ENCODE assay signal across 10 cellular contexts in genomic region chr4:8215001-8215427, GRCh38. TPM values are rescaled to one million over a fixed set of nuclear protein-coding genes. Genes with fewer than 3 reads are reported as not detected.
A peak's percentile ranks its signal among the peaks of the same experiment; 100 is the strongest.
DNase-seq lines count a peak whose midpoint lies in the region; ATAC-seq lines count a peak whose summit lies in the region.
"Had no signal": no experiment of that assay in that cellular context is flagged by ENCODE, and none has a peak within 500 bp of the region (broad histone marks: within the 10 kb centered on the region; RNA-seq: fewer than 3 reads in every experiment).

No MANE protein-coding gene starts in this region.

- H3K27me3 Mint-ChIP-seq in central memory CD8-positive, alpha-beta T cell, result no peaks in the 10 kb centered on the region
- H3K27me3 Mint-ChIP-seq: activated CD4-positive, alpha-beta memory T cell treated with anti-CD3 and anti-CD28 coated beads, Interleukin-2, amount 10 ng/mL, durations not matched to agents 7 days and 5 days had no signal

- ATAC-seq in central memory CD8-positive, alpha-beta T cell (replicated peaks; ENCODE audit: extremely low read depth, poor library complexity, severe bottlenecking), result no peak
- ATAC-seq in HG02852 (IDR thresholded peaks at IDR 0.05; ENCODE audit: unreplicated experiment) (no peak), HG03039 (IDR thresholded peaks at IDR 0.05; ENCODE audit: unreplicated experiment) (no peak)

- H3K36me3 Mint-ChIP-seq in central memory CD8-positive, alpha-beta T cell (ENCODE audit: insufficient read depth), result peaks cover 29% of the 10 kb centered on the region

- H3K4me3 Mint-ChIP-seq in central memory CD8-positive, alpha-beta T cell, result no peak overlapping the region
- H3K4me3 Mint-ChIP-seq: activated CD4-positive, alpha-beta memory T cell treated with anti-CD3 and anti-CD28 coated beads, Interleukin-2, amount 10 ng/mL, durations not matched to agents 7 days and 5 days had no signal

- DNase-seq in DMS79 (lab: John Stamatoyannopoulos, UW) (peak; percentile 15), NCI-H187 treated with DMSO at 0.1 percent for 48 hours (lab: John Stamatoyannopoulos, UW) (peak; percentile 50), myocyte (ENCODE audit: low read depth) (peak; percentile 47), medulla oblongata (ENCODE audit: extremely low spot score) (no peak)
- no peak for DNase-seq in central memory CD8-positive, alpha-beta T cell (ENCODE audit: low spot score in 2 of 2)
- DNase-seq in stimulated activated CD4-positive, alpha-beta T cell treated with anti-CD3 and anti-CD28 coated beads, Interleukin-4, amount 100 ng/mL, for 4 hours, result no peak
- DNase-seq: activated CD4-positive, alpha-beta memory T cell treated with anti-CD3 and anti-CD28 coated beads, Interleukin-2, amount 10 ng/mL, durations not matched to agents 7 days and 5 days had no signal

- H3K4me1 Mint-ChIP-seq in central memory CD8-positive, alpha-beta T cell, result peaks cover 15% of the 10 kb centered on the region

- no peaks in the 10 kb centered on the region for H3K9me3 Mint-ChIP-seq in central memory CD8-positive, alpha-beta T cell
- H3K9me3 Mint-ChIP-seq: activated CD4-positive, alpha-beta memory T cell treated with anti-CD3 and anti-CD28 coated beads, Interleukin-2, amount 10 ng/mL, durations not matched to agents 7 days and 5 days had no signal

- peak overlapping the region; percentile 29 for H3K27ac Mint-ChIP-seq in central memory CD8-positive, alpha-beta T cell (ENCODE audit: low read depth)
- H3K27ac Mint-ChIP-seq: activated CD4-positive, alpha-beta memory T cell treated with anti-CD3 and anti-CD28 coated beads, Interleukin-2, amount 10 ng/mL, durations not matched to agents 7 days and 5 days had no signal

RNA-seq across cellular contexts. Expression of gene SH3TC1, which starts 15.9 kb away (rescaled TPM):
- total RNA-seq in myocyte, result 0.68 and 0.94 TPM in 2 replicates
- 0.29 TPM for polyA plus RNA-seq in myocyte (2012)

RNA-seq across cellular contexts. Expression of gene HTRA3, which starts 54.5 kb away (rescaled TPM):
- total RNA-seq in myocyte, result 35.0 and 49.3 TPM in 2 replicates
- polyA plus RNA-seq in myocyte (2012), result 13.0 TPM
- total RNA-seq: activated CD4-positive, alpha-beta memory T cell treated with anti-CD3 and anti-CD28 coated beads, Interleukin-2, amount 10 ng/mL, durations not matched to agents 7 days and 5 days; OCI-LY7 had no signal

RNA-seq across cellular contexts. Expression of gene ABLIM2, which starts 56.4 kb away (rescaled TPM):
- 4.0 and 5.6 TPM in 2 replicates for total RNA-seq in myocyte
- polyA plus RNA-seq in myocyte (2012), result 7.4 TPM

Comparison
In these comparisons a context has a peak if more than half of its experiments do, and no peak if none do; other contexts are left out.
1. DNase-seq: peak in DMS79 (single experiment), NCI-H187 treated with DMSO at 0.1 percent for 48 hours (single experiment) and myocyte (single experiment); none in central memory CD8-positive, alpha-beta T cell (0 of 2), medulla oblongata (single experiment) and stimulated activated CD4-positive, alpha-beta T cell treated with anti-CD3 and anti-CD28 coated beads, Interleukin-4, amount 100 ng/mL, for 4 hours (0 of 2).